In genomic region chr2:218301176-218301819, GRCh38 we compare ENCODE assay signal across 8 cellular contexts. TPM values are rescaled to one million over a fixed set of nuclear protein-coding genes. Genes with fewer than 3 reads are reported as not detected.
DNase-seq lines count a peak whose midpoint lies in the region; ATAC-seq and FAIRE-seq lines count a peak whose summit lies in the region.

No MANE protein-coding gene starts in this region.

- H3K9me3 ChIP-seq in small intestine (ENCODE audit: control insufficient read depth, low read depth) = no peaks in the 10 kb centered on the region

- H3K27ac ChIP-seq in small intestine (ENCODE audit: low read depth in 1 of 2, low read length in 1 of 2) = no peak overlapping the region

- H3K36me3 ChIP-seq in small intestine (ENCODE audit: control insufficient read depth in 2 of 2, insufficient read depth in 2 of 2, low read length in 2 of 2) = no peaks in the 10 kb centered on the region

- no peak overlapping the region for H3K4me3 ChIP-seq in small intestine (ENCODE audit: low read depth in 1 of 2, low read length in 2 of 2)

- WGBS in small intestine, 3 donors = 7 to 11% (median 9%) methylated on average over 9 of the region's 9 CpGs

- DNase-seq in GDM1 (lab: John Stamatoyannopoulos, UW) (peak; percentile 87), NCI-H1930 (lab: John Stamatoyannopoulos, UW) (peak; percentile 53 to 78), T-helper 2 cell (peak; percentile 49 to 88 (median 76)), amygdala (lab: John Stamatoyannopoulos, UW) (peak in 50 of 56 donors; percentile 20 to 88 (median 62)), hippocampal formation (lab: John Stamatoyannopoulos, UW) (peak; percentile 56 to 76), small intestine (peak; percentile 91)

- FAIRE-seq in small intestine (lab: Jason Lieb, UNC) = no peak

- H3K27me3 ChIP-seq in small intestine (ENCODE audit: control insufficient read depth in 2 of 2, insufficient read depth in 2 of 2, low read length in 2 of 2) = no peaks in the 10 kb centered on the region

- peaks cover 0 to 3% of the 10 kb centered on the region in 2 donors for H3K4me1 ChIP-seq in small intestine (ENCODE audit: control insufficient read depth in 2 of 2, insufficient read depth in 1 of 2, low read depth in 1 of 2, low read length in 1 of 2)

- peak; percentile 75 for ATAC-seq in HG02884 (IDR thresholded peaks at IDR 0.05; ENCODE audit: unreplicated experiment)
- no peak for ATAC-seq in HG03039 (IDR thresholded peaks at IDR 0.05; ENCODE audit: unreplicated experiment)

RNA-seq across cellular contexts. Expression of gene TMBIM1, which starts 9.0 kb away (rescaled TPM):
- 100 to 1,000 TPM; 112 to 179 (median 131) TPM for polyA plus RNA-seq in small intestine

RNA-seq across cellular contexts. Expression of gene PNKD, which starts 31.0 kb away (rescaled TPM):
- 100 to 1,000 TPM in 1 of 3 donors, 10 to 100 TPM in 2; 88.4 to 137 (median 91.6) TPM for polyA plus RNA-seq in small intestine

RNA-seq across cellular contexts. Expression of gene AAMP, which starts 31.4 kb away (rescaled TPM):
- polyA plus RNA-seq in small intestine = 100 to 1,000 TPM; 101 to 134 (median 118) TPM

RNA-seq across cellular contexts. Expression of gene GPBAR1, which starts 40.5 kb away (rescaled TPM):
- polyA plus RNA-seq in small intestine = 1 to 10 TPM; 1.3 to 3.9 (median 1.4) TPM

RNA-seq across cellular contexts. Expression of gene CATIP, which starts 55.4 kb away (rescaled TPM):
- under 1 TPM in 1 of 3 donors, not detected in 2; 0.09 TPM for polyA plus RNA-seq in small intestine
